ENCODE assay signal across 19 cellular contexts in genomic region chr21:33567914-33568313, GRCh38.
A peak's percentile ranks its signal among the peaks of the same experiment; 100 is the strongest.
DNase-seq lines count a peak whose midpoint lies in the region; ATAC-seq and TF ChIP-seq lines count a peak whose summit lies in the region.
"Had no signal": no experiment of that assay in that cellular context is flagged by ENCODE, and none has a peak within 500 bp of the region (broad histone marks: within the 10 kb centered on the region; RNA-seq: fewer than 3 reads in every experiment).

No MANE protein-coding gene starts in this region.

- no peak overlapping the region for H3K4me3 Mint-ChIP-seq in stimulated activated naive CD8-positive, alpha-beta T cell treated with anti-CD3 and anti-CD28 coated beads, Interleukin-15, amount 100 ng/mL, for 72 hours
- no peak overlapping the region for H3K4me3 Mint-ChIP-seq in effector memory CD8-positive, alpha-beta T cell
- no peak overlapping the region for H3K4me3 Mint-ChIP-seq in stimulated activated effector memory CD8-positive, alpha-beta T cell treated with anti-CD3 and anti-CD28 coated beads, Interleukin-12 subunit alpha, Interleukin-12 subunit beta, amount 100 ng/mL, for 72 hours

- H3K27me3 Mint-ChIP-seq in stimulated activated naive CD8-positive, alpha-beta T cell treated with anti-CD3 and anti-CD28 coated beads, Interleukin-15, amount 100 ng/mL, for 72 hours: no peaks in the 10 kb centered on the region
- H3K27me3 Mint-ChIP-seq in effector memory CD8-positive, alpha-beta T cell: no peaks in the 10 kb centered on the region

- H3K9me3 Mint-ChIP-seq in stimulated activated naive CD8-positive, alpha-beta T cell treated with anti-CD3 and anti-CD28 coated beads, Interleukin-15, amount 100 ng/mL, for 72 hours: no peaks in the 10 kb centered on the region
- no peaks in the 10 kb centered on the region for H3K9me3 Mint-ChIP-seq in effector memory CD8-positive, alpha-beta T cell
- H3K9me3 Mint-ChIP-seq in stimulated activated effector memory CD8-positive, alpha-beta T cell treated with anti-CD3 and anti-CD28 coated beads, Interleukin-12 subunit alpha, Interleukin-12 subunit beta, amount 100 ng/mL, for 72 hours: no peaks in the 10 kb centered on the region

- H3K4me1 Mint-ChIP-seq in stimulated activated naive CD8-positive, alpha-beta T cell treated with anti-CD3 and anti-CD28 coated beads, Interleukin-15, amount 100 ng/mL, for 72 hours: peaks cover 18% of the 10 kb centered on the region
- peaks cover 9 to 23% of the 10 kb centered on the region in 2 donors for H3K4me1 Mint-ChIP-seq in effector memory CD8-positive, alpha-beta T cell (ENCODE audit: low read depth in 2 of 2)
- H3K4me1 Mint-ChIP-seq in stimulated activated effector memory CD8-positive, alpha-beta T cell treated with anti-CD3 and anti-CD28 coated beads, Interleukin-12 subunit alpha, Interleukin-12 subunit beta, amount 100 ng/mL, for 72 hours: peaks cover 14% of the 10 kb centered on the region

- DNase-seq in stimulated activated naive CD8-positive, alpha-beta T cell treated with anti-CD3 and anti-CD28 coated beads, Interleukin-15, amount 100 ng/mL, for 72 hours: no peak
- DNase-seq in stimulated activated naive CD8-positive, alpha-beta T cell treated with anti-CD3 and anti-CD28 coated beads, Interleukin-15, Interleukin-2, amounts not matched to agents 100 U/mL and 50 U/mL, for 24 hours: no peak
- DNase-seq in effector memory CD8-positive, alpha-beta T cell: no peak
- no peak for DNase-seq in stimulated activated effector memory CD8-positive, alpha-beta T cell treated with anti-CD3 and anti-CD28 coated beads, Interleukin-12 subunit alpha, Interleukin-12 subunit beta, amount 100 ng/mL, for 72 hours (ENCODE audit: low spot score in 2 of 2)
- no peak for DNase-seq in anterior cingulate cortex (lab: John Stamatoyannopoulos, UW)
- no peak for DNase-seq in epidermal melanocyte (ENCODE audit: insufficient read length, low spot score)
- DNase-seq: BE2C; DMS153; EL; MG63; NCI-H1092 treated with DMSO at 0.1 percent for 48 hours; NCI-H1694; NCI-H345; NCI-H69; NK-92 treated with Interleukin-12 subunit alpha and Interleukin-12 subunit beta, amount 100 ng/mL, for 24 hours; OCI-M1 had no signal

- no peak for ATAC-seq in stimulated activated naive CD8-positive, alpha-beta T cell treated with anti-CD3 and anti-CD28 coated beads, Interleukin-15, amount 100 ng/mL, for 72 hours
- ATAC-seq in stimulated activated naive CD8-positive, alpha-beta T cell treated with anti-CD3 and anti-CD28 coated beads, Interleukin-15, Interleukin-2, amounts not matched to agents 100 U/mL and 50 U/mL, for 24 hours: no peak
- ATAC-seq in effector memory CD8-positive, alpha-beta T cell (replicated peaks): no peak
- no peak for ATAC-seq in stimulated activated effector memory CD8-positive, alpha-beta T cell treated with anti-CD3 and anti-CD28 coated beads, Interleukin-12 subunit alpha, Interleukin-12 subunit beta, amount 100 ng/mL, for 72 hours
- no peak for ATAC-seq in HG02970 (IDR thresholded peaks at IDR 0.05; ENCODE audit: low FRiP score, unreplicated experiment)
- ATAC-seq: HepG2 had no signal

- no peak for TF ChIP-seq CTCF in VCaP (conservative IDR thresholded peaks at IDR 0.05)

- H3K36me3 Mint-ChIP-seq in effector memory CD8-positive, alpha-beta T cell (ENCODE audit: insufficient read depth): peaks cover 64% of the 10 kb centered on the region
- peaks cover 99% of the 10 kb centered on the region for H3K36me3 Mint-ChIP-seq in stimulated activated effector memory CD8-positive, alpha-beta T cell treated with anti-CD3 and anti-CD28 coated beads, Interleukin-12 subunit alpha, Interleukin-12 subunit beta, amount 100 ng/mL, for 72 hours

- H3K27ac Mint-ChIP-seq in stimulated activated naive CD8-positive, alpha-beta T cell treated with anti-CD3 and anti-CD28 coated beads, Interleukin-15, amount 100 ng/mL, for 72 hours: peak overlapping the region; percentile 25 to 88
- H3K27ac Mint-ChIP-seq in effector memory CD8-positive, alpha-beta T cell: peak overlapping the region; percentile 60 to 66
- peak overlapping the region; percentile 23 for H3K27ac Mint-ChIP-seq in stimulated activated effector memory CD8-positive, alpha-beta T cell treated with anti-CD3 and anti-CD28 coated beads, Interleukin-12 subunit alpha, Interleukin-12 subunit beta, amount 100 ng/mL, for 72 hours

- 0 out of 2 replicates have a peak overlapping the region, but pooled peaks have one; percentile 2 for H3K27ac ChIP-seq in VCaP
